Comparison of ENCODE assay signal across 1 cellular context in the genomic region with DNA sequence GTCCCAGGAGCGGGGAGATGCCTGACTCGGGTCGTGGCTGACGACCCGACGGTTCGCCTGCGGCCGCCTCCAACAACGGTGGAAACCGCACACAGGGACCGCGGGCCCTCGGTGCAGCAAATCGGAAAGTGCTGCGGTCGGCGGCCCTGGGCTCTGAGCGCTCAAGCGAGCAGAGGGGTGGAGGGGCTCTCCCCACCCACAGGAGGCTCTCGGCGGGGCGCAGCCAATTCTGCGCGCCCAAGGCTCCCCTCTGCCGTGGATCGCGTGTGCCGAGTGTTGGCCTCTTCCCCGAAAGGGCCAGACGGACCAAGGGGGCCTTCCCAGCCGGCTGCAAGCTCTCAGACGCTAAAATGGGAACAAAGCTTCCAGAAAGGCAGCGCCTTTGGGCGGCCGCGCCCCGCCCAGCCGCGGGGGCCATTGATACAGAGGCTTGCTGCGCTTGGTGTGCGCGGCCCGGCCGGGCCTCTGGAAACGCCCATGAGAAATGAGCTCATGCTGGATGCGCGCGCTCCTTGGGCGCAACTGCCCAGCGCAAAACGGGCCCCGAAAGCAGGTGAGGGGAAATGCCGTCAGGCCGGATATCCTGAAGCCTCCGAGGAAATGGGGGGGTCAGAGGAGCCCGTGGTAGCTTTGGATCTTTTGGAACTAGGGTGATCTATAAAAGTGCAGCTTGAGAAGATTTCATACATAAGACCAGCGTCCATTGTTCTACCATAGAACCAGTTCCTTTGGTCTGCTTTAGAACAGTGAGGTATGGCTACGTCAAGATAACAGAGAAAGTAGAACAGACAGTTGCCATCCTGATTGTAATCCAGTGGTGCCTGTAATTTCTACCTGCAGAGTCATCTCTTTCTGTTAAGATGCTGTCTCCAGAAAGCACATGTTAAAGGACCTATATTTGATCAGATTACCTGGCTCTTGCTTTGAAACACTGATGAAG.
TF ChIP-seq lines count a peak whose summit lies in the region.

No MANE protein-coding gene starts in this region.

TF ChIP-seq in WTC11, 78 proteins besides CTCF, POLR2A, EP300 and RAD21 (continued from another document and continues in another):
- TF ChIP-seq, protein P1, sequence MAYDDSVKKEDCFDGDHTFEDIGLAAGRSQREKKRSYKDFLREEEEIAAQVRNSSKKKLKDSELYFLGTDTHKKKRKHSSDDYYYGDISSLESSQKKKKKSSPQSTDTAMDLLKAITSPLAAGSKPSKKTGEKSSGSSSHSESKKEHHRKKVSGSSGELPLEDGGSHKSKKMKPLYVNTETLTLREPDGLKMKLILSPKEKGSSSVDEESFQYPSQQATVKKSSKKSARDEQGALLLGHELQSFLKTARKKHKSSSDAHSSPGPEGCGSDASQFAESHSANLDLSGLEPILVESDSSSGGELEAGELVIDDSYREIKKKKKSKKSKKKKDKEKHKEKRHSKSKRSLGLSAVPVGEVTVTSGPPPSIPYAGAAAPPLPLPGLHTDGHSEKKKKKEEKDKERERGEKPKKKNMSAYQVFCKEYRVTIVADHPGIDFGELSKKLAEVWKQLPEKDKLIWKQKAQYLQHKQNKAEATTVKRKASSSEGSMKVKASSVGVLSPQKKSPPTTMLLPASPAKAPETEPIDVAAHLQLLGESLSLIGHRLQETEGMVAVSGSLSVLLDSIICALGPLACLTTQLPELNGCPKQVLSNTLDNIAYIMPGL (CRISPR knock-in tag; IDR thresholded peaks at IDR 0.05), result no peak
- TF ChIP-seq SOX15 (CRISPR knock-in tag; IDR thresholded peaks at IDR 0.05), result no peak
- peak; percentile 93; the same call in 1 of the 2 replicates for TF ChIP-seq KAT7 (CRISPR knock-in tag; IDR thresholded peaks at IDR 0.05; ENCODE audit: borderline replicate concordance)
- TF ChIP-seq, protein P2, sequence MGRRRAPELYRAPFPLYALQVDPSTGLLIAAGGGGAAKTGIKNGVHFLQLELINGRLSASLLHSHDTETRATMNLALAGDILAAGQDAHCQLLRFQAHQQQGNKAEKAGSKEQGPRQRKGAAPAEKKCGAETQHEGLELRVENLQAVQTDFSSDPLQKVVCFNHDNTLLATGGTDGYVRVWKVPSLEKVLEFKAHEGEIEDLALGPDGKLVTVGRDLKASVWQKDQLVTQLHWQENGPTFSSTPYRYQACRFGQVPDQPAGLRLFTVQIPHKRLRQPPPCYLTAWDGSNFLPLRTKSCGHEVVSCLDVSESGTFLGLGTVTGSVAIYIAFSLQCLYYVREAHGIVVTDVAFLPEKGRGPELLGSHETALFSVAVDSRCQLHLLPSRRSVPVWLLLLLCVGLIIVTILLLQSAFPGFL (CRISPR knock-in tag; IDR thresholded peaks at IDR 0.05; ENCODE audit: borderline replicate concordance), result no peak
- TF ChIP-seq, protein P3, sequence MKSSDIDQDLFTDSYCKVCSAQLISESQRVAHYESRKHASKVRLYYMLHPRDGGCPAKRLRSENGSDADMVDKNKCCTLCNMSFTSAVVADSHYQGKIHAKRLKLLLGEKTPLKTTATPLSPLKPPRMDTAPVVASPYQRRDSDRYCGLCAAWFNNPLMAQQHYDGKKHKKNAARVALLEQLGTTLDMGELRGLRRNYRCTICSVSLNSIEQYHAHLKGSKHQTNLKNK (CRISPR knock-in tag; IDR thresholded peaks at IDR 0.05), result no peak
- peak; percentile 63; the same call in 1 of the 2 replicates for TF ChIP-seq ZNF121 (CRISPR knock-in tag; IDR thresholded peaks at IDR 0.05)
- TF ChIP-seq ZNF232 (CRISPR knock-in tag; IDR thresholded peaks at IDR 0.05), result no peak
- TF ChIP-seq CBFB (CRISPR knock-in tag; IDR thresholded peaks at IDR 0.05; ENCODE audit: low read depth), result no peak
- TF ChIP-seq, protein P4, sequence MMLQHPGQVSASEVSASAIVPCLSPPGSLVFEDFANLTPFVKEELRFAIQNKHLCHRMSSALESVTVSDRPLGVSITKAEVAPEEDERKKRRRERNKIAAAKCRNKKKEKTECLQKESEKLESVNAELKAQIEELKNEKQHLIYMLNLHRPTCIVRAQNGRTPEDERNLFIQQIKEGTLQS (CRISPR knock-in tag; conservative IDR thresholded peaks at IDR 0.05), result no peak
- TF ChIP-seq MYBL2 (CRISPR knock-in tag; IDR thresholded peaks at IDR 0.05), result peak; percentile 84; the same call in 1 of the 2 replicates
- TF ChIP-seq, protein P5, sequence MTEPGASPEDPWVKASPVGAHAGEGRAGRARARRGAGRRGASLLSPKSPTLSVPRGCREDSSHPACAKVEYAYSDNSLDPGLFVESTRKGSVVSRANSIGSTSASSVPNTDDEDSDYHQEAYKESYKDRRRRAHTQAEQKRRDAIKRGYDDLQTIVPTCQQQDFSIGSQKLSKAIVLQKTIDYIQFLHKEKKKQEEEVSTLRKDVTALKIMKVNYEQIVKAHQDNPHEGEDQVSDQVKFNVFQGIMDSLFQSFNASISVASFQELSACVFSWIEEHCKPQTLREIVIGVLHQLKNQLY (CRISPR knock-in tag; IDR thresholded peaks at IDR 0.05), result no peak
- TF ChIP-seq GTF2I (CRISPR knock-in tag; conservative IDR thresholded peaks at IDR 0.05), result no peak
- no peak for TF ChIP-seq ATF1 (CRISPR knock-in tag; IDR thresholded peaks at IDR 0.05)
- peak; percentile 87; the same call in 1 of the 2 replicates for TF ChIP-seq NFE2L1 (CRISPR knock-in tag; IDR thresholded peaks at IDR 0.05)
- no peak for TF ChIP-seq PRRX2 (CRISPR knock-in tag; IDR thresholded peaks at IDR 0.05)
- TF ChIP-seq ETV6 (CRISPR knock-in tag; IDR thresholded peaks at IDR 0.05), result peak; percentile 34; the same call in 1 of the 2 replicates
- TF ChIP-seq, protein P6, sequence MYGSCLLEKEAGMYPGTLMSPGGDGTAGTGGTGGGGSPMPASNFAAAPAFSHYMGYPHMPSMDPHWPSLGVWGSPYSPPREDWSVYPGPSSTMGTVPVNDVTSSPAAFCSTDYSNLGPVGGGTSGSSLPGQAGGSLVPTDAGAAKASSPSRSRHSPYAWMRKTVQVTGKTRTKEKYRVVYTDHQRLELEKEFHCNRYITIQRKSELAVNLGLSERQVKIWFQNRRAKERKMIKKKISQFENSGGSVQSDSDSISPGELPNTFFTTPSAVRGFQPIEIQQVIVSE (CRISPR knock-in tag; IDR thresholded peaks at IDR 0.05; ENCODE audit: borderline replicate concordance), result peak; percentile 38; the same call in 1 of the 2 replicates
- peak; percentile 63; the same call in 1 of the 2 replicates for TF ChIP-seq TP53 (CRISPR knock-in tag; IDR thresholded peaks at IDR 0.05)
- 0 out of 2 replicates have a peak, but pooled peaks have one; percentile 78 for TF ChIP-seq JUN (CRISPR knock-in tag; IDR thresholded peaks at IDR 0.05)
- TF ChIP-seq, protein P7, sequence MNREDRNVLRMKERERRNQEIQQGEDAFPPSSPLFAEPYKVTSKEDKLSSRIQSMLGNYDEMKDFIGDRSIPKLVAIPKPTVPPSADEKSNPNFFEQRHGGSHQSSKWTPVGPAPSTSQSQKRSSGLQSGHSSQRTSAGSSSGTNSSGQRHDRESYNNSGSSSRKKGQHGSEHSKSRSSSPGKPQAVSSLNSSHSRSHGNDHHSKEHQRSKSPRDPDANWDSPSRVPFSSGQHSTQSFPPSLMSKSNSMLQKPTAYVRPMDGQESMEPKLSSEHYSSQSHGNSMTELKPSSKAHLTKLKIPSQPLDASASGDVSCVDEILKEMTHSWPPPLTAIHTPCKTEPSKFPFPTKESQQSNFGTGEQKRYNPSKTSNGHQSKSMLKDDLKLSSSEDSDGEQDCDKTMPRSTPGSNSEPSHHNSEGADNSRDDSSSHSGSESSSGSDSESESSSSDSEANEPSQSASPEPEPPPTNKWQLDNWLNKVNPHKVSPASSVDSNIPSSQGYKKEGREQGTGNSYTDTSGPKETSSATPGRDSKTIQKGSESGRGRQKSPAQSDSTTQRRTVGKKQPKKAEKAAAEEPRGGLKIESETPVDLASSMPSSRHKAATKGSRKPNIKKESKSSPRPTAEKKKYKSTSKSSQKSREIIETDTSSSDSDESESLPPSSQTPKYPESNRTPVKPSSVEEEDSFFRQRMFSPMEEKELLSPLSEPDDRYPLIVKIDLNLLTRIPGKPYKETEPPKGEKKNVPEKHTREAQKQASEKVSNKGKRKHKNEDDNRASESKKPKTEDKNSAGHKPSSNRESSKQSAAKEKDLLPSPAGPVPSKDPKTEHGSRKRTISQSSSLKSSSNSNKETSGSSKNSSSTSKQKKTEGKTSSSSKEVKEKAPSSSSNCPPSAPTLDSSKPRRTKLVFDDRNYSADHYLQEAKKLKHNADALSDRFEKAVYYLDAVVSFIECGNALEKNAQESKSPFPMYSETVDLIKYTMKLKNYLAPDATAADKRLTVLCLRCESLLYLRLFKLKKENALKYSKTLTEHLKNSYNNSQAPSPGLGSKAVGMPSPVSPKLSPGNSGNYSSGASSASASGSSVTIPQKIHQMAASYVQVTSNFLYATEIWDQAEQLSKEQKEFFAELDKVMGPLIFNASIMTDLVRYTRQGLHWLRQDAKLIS (CRISPR knock-in tag; IDR thresholded peaks at IDR 0.05; ENCODE audit: borderline replicate concordance), result 0 out of 2 replicates have a peak, but pooled peaks have one; percentile 39
- TF ChIP-seq SMAD3 (CRISPR knock-in tag; IDR thresholded peaks at IDR 0.05; ENCODE audit: borderline replicate concordance), result no peak; the same call in 1 of the 2 replicates
- no peak for TF ChIP-seq GRHL2 (CRISPR knock-in tag; IDR thresholded peaks at IDR 0.05; ENCODE audit: insufficient replicate concordance, severe bottlenecking)
- TF ChIP-seq ESRRA (CRISPR knock-in tag; IDR thresholded peaks at IDR 0.05; ENCODE audit: borderline replicate concordance), result no peak; the same call in 1 of the 2 replicates
- no peak for TF ChIP-seq HMGA2 (CRISPR knock-in tag; IDR thresholded peaks at IDR 0.05)
- TF ChIP-seq, protein P8, sequence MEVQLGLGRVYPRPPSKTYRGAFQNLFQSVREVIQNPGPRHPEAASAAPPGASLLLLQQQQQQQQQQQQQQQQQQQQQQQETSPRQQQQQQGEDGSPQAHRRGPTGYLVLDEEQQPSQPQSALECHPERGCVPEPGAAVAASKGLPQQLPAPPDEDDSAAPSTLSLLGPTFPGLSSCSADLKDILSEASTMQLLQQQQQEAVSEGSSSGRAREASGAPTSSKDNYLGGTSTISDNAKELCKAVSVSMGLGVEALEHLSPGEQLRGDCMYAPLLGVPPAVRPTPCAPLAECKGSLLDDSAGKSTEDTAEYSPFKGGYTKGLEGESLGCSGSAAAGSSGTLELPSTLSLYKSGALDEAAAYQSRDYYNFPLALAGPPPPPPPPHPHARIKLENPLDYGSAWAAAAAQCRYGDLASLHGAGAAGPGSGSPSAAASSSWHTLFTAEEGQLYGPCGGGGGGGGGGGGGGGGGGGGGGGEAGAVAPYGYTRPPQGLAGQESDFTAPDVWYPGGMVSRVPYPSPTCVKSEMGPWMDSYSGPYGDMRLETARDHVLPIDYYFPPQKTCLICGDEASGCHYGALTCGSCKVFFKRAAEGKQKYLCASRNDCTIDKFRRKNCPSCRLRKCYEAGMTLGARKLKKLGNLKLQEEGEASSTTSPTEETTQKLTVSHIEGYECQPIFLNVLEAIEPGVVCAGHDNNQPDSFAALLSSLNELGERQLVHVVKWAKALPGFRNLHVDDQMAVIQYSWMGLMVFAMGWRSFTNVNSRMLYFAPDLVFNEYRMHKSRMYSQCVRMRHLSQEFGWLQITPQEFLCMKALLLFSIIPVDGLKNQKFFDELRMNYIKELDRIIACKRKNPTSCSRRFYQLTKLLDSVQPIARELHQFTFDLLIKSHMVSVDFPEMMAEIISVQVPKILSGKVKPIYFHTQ (CRISPR knock-in tag; IDR thresholded peaks at IDR 0.05), result peak; percentile 90; the same call in 1 of the 2 replicates
- TF ChIP-seq, protein P9, sequence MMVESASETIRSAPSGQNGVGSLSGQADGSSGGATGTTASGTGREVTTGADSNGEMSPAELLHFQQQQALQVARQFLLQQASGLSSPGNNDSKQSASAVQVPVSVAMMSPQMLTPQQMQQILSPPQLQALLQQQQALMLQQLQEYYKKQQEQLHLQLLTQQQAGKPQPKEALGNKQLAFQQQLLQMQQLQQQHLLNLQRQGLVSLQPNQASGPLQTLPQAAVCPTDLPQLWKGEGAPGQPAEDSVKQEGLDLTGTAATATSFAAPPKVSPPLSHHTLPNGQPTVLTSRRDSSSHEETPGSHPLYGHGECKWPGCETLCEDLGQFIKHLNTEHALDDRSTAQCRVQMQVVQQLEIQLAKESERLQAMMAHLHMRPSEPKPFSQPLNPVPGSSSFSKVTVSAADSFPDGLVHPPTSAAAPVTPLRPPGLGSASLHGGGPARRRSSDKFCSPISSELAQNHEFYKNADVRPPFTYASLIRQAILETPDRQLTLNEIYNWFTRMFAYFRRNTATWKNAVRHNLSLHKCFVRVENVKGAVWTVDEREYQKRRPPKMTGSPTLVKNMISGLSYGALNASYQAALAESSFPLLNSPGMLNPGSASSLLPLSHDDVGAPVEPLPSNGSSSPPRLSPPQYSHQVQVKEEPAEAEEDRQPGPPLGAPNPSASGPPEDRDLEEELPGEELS (CRISPR knock-in tag; IDR thresholded peaks at IDR 0.05), result peak; percentile 85
- TF ChIP-seq CREM (CRISPR knock-in tag; IDR thresholded peaks at IDR 0.05), result no peak
- TF ChIP-seq RORB (CRISPR knock-in tag; IDR thresholded peaks at IDR 0.05), result no peak
- TF ChIP-seq ZNF317 (CRISPR knock-in tag; IDR thresholded peaks at IDR 0.05; ENCODE audit: borderline replicate concordance, low read depth), result no peak
- TF ChIP-seq, protein P10, sequence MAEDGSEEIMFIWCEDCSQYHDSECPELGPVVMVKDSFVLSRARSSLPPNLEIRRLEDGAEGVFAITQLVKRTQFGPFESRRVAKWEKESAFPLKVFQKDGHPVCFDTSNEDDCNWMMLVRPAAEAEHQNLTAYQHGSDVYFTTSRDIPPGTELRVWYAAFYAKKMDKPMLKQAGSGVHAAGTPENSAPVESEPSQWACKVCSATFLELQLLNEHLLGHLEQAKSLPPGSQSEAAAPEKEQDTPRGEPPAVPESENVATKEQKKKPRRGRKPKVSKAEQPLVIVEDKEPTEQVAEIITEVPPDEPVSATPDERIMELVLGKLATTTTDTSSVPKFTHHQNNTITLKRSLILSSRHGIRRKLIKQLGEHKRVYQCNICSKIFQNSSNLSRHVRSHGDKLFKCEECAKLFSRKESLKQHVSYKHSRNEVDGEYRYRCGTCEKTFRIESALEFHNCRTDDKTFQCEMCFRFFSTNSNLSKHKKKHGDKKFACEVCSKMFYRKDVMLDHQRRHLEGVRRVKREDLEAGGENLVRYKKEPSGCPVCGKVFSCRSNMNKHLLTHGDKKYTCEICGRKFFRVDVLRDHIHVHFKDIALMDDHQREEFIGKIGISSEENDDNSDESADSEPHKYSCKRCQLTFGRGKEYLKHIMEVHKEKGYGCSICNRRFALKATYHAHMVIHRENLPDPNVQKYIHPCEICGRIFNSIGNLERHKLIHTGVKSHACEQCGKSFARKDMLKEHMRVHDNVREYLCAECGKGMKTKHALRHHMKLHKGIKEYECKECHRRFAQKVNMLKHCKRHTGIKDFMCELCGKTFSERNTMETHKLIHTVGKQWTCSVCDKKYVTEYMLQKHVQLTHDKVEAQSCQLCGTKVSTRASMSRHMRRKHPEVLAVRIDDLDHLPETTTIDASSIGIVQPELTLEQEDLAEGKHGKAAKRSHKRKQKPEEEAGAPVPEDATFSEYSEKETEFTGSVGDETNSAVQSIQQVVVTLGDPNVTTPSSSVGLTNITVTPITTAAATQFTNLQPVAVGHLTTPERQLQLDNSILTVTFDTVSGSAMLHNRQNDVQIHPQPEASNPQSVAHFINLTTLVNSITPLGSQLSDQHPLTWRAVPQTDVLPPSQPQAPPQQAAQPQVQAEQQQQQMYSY (CRISPR knock-in tag; IDR thresholded peaks at IDR 0.05), result no peak
- TF ChIP-seq GABPB1 (CRISPR knock-in tag; IDR thresholded peaks at IDR 0.05), result peak; percentile 62
- TF ChIP-seq MXD4 (CRISPR knock-in tag; IDR thresholded peaks at IDR 0.05; ENCODE audit: borderline replicate concordance), result no peak
- TF ChIP-seq, protein P11, sequence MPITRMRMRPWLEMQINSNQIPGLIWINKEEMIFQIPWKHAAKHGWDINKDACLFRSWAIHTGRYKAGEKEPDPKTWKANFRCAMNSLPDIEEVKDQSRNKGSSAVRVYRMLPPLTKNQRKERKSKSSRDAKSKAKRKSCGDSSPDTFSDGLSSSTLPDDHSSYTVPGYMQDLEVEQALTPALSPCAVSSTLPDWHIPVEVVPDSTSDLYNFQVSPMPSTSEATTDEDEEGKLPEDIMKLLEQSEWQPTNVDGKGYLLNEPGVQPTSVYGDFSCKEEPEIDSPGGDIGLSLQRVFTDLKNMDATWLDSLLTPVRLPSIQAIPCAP (CRISPR knock-in tag; IDR thresholded peaks at IDR 0.05), result no peak
